30 cellular contexts compared by ENCODE assay signal in genomic region chr1:209999005-209999404, GRCh38.
"Had no signal": no experiment of that assay in that cellular context is flagged by ENCODE, and none has a peak within 500 bp of the region (broad histone marks: within the 10 kb centered on the region; RNA-seq: fewer than 3 reads in every experiment).

No MANE protein-coding gene starts in this region.

- DNase-seq: hippocampal formation; kidney glomerular epithelial cell; left cardiac atrium; lower lobe of right lung; mammary epithelial cell; mesenchymal stem cell; naive B cell; natural killer cell; nephron progenitor cell; occipital lobe; psoas muscle; right lobe of liver; stimulated activated CD4-positive, alpha-beta T cell treated with anti-CD3 and anti-CD28 coated beads, Interleukin-12 subunit alpha, Interleukin-12 subunit beta, amount 100 ng/mL, for 4 hours; stimulated activated CD4-positive, alpha-beta T cell treated with anti-CD3 and anti-CD28 coated beads, Interleukin-15, amount 100 ng/mL, for 24 hours; stimulated activated CD4-positive, alpha-beta T cell treated with anti-CD3 and anti-CD28 coated beads, Interleukin-2, amount 100 ng/mL, for 24 hours; stimulated activated CD4-positive, alpha-beta T cell treated with anti-CD3 and anti-CD28 coated beads, Interleukin-4, amount 100 ng/mL, for 1 hour; stimulated activated naive B cell treated with anti-CD40 and anti-IgM and Interleukin-4, amounts not matched to agents 10 μg/mL and 1 μg/mL and 100 μg/mL, for 72 hours; stimulated activated naive CD8-positive, alpha-beta T cell treated with anti-CD3 and anti-CD28 coated beads, Interleukin-15, Interleukin-2, amounts not matched to agents 100 U/mL and 50 U/mL, for 24 hours; stomach; testis; thyroid gland; transverse colon; upper lobe of left lung had no signal

- H3K36me3 ChIP-seq: lower lobe of right lung, neural progenitor cell, neutrophil, right atrium auricular region, right lobe of liver, stomach, thyroid gland, transverse colon, upper lobe of left lung, vagina had no signal

- H3K9me3 ChIP-seq: lower lobe of right lung, neutrophil, psoas muscle, right atrium auricular region, right lobe of liver, stomach, testis, thyroid gland, transverse colon, upper lobe of left lung, vagina had no signal

- H3K4me3 ChIP-seq: lower lobe of right lung, neural progenitor cell, psoas muscle, right atrium auricular region, right lobe of liver, stomach, testis, thyroid gland, transverse colon, upper lobe of left lung, vagina had no signal

- ATAC-seq: left cardiac atrium; left lobe of liver; lower lobe of right lung; natural killer cell; psoas muscle; right lobe of liver; stimulated activated naive B cell treated with anti-CD40 and anti-IgM and Interleukin-4, amounts not matched to agents 10 μg/mL and 1 μg/mL and 100 μg/mL, for 72 hours; stimulated activated naive CD8-positive, alpha-beta T cell treated with anti-CD3 and anti-CD28 coated beads, Interleukin-15, Interleukin-2, amounts not matched to agents 100 U/mL and 50 U/mL, for 24 hours had no signal

- FAIRE-seq: keratinocyte had no signal

- H3K27me3 ChIP-seq: neural progenitor cell, neutrophil, right atrium auricular region, right lobe of liver, stomach, testis, thyroid gland, transverse colon, upper lobe of left lung, vagina had no signal

- H3K4me1 ChIP-seq: lower lobe of right lung, neural progenitor cell, parathyroid adenoma, psoas muscle, right atrium auricular region, right lobe of liver, stomach, testis, transverse colon, upper lobe of left lung, vagina had no signal
